9 cellular contexts compared by ENCODE assay signal in genomic region chr1:6246497-6247295, GRCh38. TPM values are rescaled to one million over a fixed set of nuclear protein-coding genes. Genes with fewer than 3 reads are reported as not detected.
DNase-seq lines count a peak whose midpoint lies in the region; ATAC-seq and TF ChIP-seq lines count a peak whose summit lies in the region.
"Had no signal": no experiment of that assay in that cellular context is flagged by ENCODE, and none has a peak within 500 bp of the region (broad histone marks: within the 10 kb centered on the region; RNA-seq: fewer than 3 reads in every experiment).

No MANE protein-coding gene starts in this region.

- no peak overlapping the region for H3K27ac Mint-ChIP-seq in activated CD8-positive, alpha-beta T cell treated with anti-CD3 and anti-CD28 coated beads for 36 hours

- POLR2A ChIA-PET in activated CD8-positive, alpha-beta T cell treated with anti-CD3 and anti-CD28 coated beads for 36 hours (lab: Charles Lee) = interaction anchor here (1.0 to 1.3 kb wide), 5 partner anchors 10 to 219 kb away, joined by 3 to 4 read pairs (median 3); partner anchors contain the start of gene TNFRSF25

- H3K27me3 Mint-ChIP-seq in activated CD8-positive, alpha-beta T cell treated with anti-CD3 and anti-CD28 coated beads for 36 hours = peaks cover 55% of the 10 kb centered on the region

- DNase-seq in CMK (ENCODE audit: low read depth) = peak; percentile 74
- DNase-seq in NCI-H748 (lab: John Stamatoyannopoulos, UW; ENCODE audit: unreplicated experiment) = peak; percentile 77
- DNase-seq in activated CD8-positive, alpha-beta T cell treated with anti-CD3 and anti-CD28 coated beads for 36 hours = peak; percentile 86
- peak; percentile 69 for DNase-seq in effector CD8-positive, alpha-beta T cell (lab: John Stamatoyannopoulos, UW)
- DNase-seq in lung microvascular endothelial cell (ENCODE audit: low read depth in 2 of 2) = peak; percentile 79 to 87
- DNase-seq in stimulated activated CD8-positive, alpha-beta memory T cell treated with anti-CD3 and anti-CD28 coated beads, Interleukin-12 subunit alpha, Interleukin-12 subunit beta, amount 100 ng/mL, for 4 hours (ENCODE audit: low read depth) = peak; percentile 64

- no peaks in the 10 kb centered on the region for H3K9me3 Mint-ChIP-seq in activated CD8-positive, alpha-beta T cell treated with anti-CD3 and anti-CD28 coated beads for 36 hours

- peak; percentile 97 for TF ChIP-seq CTCF in activated CD8-positive, alpha-beta T cell treated with anti-CD3 and anti-CD28 coated beads for 36 hours (IDR thresholded peaks at IDR 0.05)

- no peak overlapping the region for H3K4me3 Mint-ChIP-seq in activated CD8-positive, alpha-beta T cell treated with anti-CD3 and anti-CD28 coated beads for 36 hours

- CTCF ChIA-PET in activated CD8-positive, alpha-beta T cell treated with anti-CD3 and anti-CD28 coated beads for 36 hours (lab: Charles Lee) = interaction anchor here (0.7 to 4.5 kb wide), 46 partner anchors 10 to 252 kb away, joined by 3 to 83 read pairs (median 5); partner anchors contain the start of genes ACOT7, GPR153, ICMT and RNF207

- ATAC-seq in HG02678 (IDR thresholded peaks at IDR 0.05; ENCODE audit: unreplicated experiment) = peak; percentile 41
- peak; percentile 73 for ATAC-seq in activated CD8-positive, alpha-beta T cell treated with anti-CD3 and anti-CD28 coated beads for 36 hours
- no peak for ATAC-seq in HG02852 (IDR thresholded peaks at IDR 0.05; ENCODE audit: unreplicated experiment)

- H3K4me1 Mint-ChIP-seq in activated CD8-positive, alpha-beta T cell treated with anti-CD3 and anti-CD28 coated beads for 36 hours (ENCODE audit: low read depth) = peaks cover 9% of the 10 kb centered on the region

- no peaks in the 10 kb centered on the region for H3K36me3 Mint-ChIP-seq in activated CD8-positive, alpha-beta T cell treated with anti-CD3 and anti-CD28 coated beads for 36 hours (ENCODE audit: low read depth)

- intact Hi-C loops in activated CD8-positive, alpha-beta T cell treated with anti-CD3 and anti-CD28 coated beads for 36 hours (cut with micrococcal nuclease) = loop anchor here (5.0 kb wide), 2 partner anchors 39 to 96 kb away; partner anchors contain the start of gene RNF207

RNA-seq across cellular contexts. Expression of gene HES3, which starts 2.7 kb away (rescaled TPM):
- not detected for total RNA-seq in activated CD8-positive, alpha-beta T cell treated with anti-CD3 and anti-CD28 coated beads for 36 hours
- not detected in 2 replicates for total RNA-seq in lung microvascular endothelial cell
- total RNA-seq: T-helper 1 cell treated with Interleukin-12 subunit alpha and Interleukin-12 subunit beta and Interleukin-4 antibody, amounts not matched to agents 30 ng/mL and 1 ng/mL, for 36 hours had no signal

RNA-seq across cellular contexts. Expression of gene ICMT, which starts 10.9 kb away (rescaled TPM):
- 10 to 100 TPM; 35.3 to 38.1 TPM for total RNA-seq in activated CD8-positive, alpha-beta T cell treated with anti-CD3 and anti-CD28 coated beads for 36 hours
- total RNA-seq in lung microvascular endothelial cell = 51.6 and 72.6 TPM in 2 replicates

RNA-seq across cellular contexts. Expression of gene GPR153, which starts 14.2 kb away (rescaled TPM):
- total RNA-seq in activated CD8-positive, alpha-beta T cell treated with anti-CD3 and anti-CD28 coated beads for 36 hours = under 1 TPM; 0.34 to 0.41 TPM
- 1.7 and 3.0 TPM in 2 replicates for total RNA-seq in lung microvascular endothelial cell

RNA-seq across cellular contexts. Expression of gene RNF207, which starts 40.8 kb away (rescaled TPM):
- 1 to 10 TPM; 4.9 to 9.9 TPM for total RNA-seq in activated CD8-positive, alpha-beta T cell treated with anti-CD3 and anti-CD28 coated beads for 36 hours
- total RNA-seq in lung microvascular endothelial cell = 2.4 and 2.6 TPM in 2 replicates

RNA-seq across cellular contexts. Expression of gene RPL22, which starts 47.3 kb away (rescaled TPM):
- 100 to 1,000 TPM; 372 to 473 TPM for total RNA-seq in activated CD8-positive, alpha-beta T cell treated with anti-CD3 and anti-CD28 coated beads for 36 hours
- total RNA-seq in lung microvascular endothelial cell = 149 and 152 TPM in 2 replicates
